Comparison of ENCODE assay signal across 20 cellular contexts in genomic region chr9:117249799-117250198, GRCh38.
"Had no signal": no experiment of that assay in that cellular context is flagged by ENCODE, and none has a peak within 500 bp of the region (broad histone marks: within the 10 kb centered on the region; RNA-seq: fewer than 3 reads in every experiment).

No MANE protein-coding gene starts in this region.

- H3K27ac Mint-ChIP-seq: dendritic cell treated with granulocyte-macrophage colony-stimulating factor and Interleukin-4, amounts not matched to agents 40 ng/mL and 50 ng/mL, for 4 days; naive B cell; nephron; type B pancreatic cell had no signal

- H3K27me3 Mint-ChIP-seq: dendritic cell treated with granulocyte-macrophage colony-stimulating factor and Interleukin-4, amounts not matched to agents 40 ng/mL and 50 ng/mL, for 4 days had no signal

- H3K4me1 ChIP-seq: esophagus squamous epithelium, gastroesophageal sphincter, psoas muscle, sigmoid colon, suprapubic skin, thyroid gland had no signal

- H3K9me3 Mint-ChIP-seq: dendritic cell treated with granulocyte-macrophage colony-stimulating factor and Interleukin-4, amounts not matched to agents 40 ng/mL and 50 ng/mL, for 4 days; nephron; type B pancreatic cell had no signal

- ATAC-seq: gastroesophageal sphincter, left colon, left ventricle myocardium superior, psoas muscle had no signal

- H3K27ac ChIP-seq: esophagus squamous epithelium, gastroesophageal sphincter, psoas muscle, sigmoid colon, skin epidermis, suprapubic skin, thyroid gland had no signal

- H3K4me1 Mint-ChIP-seq: naive B cell had no signal

- H3K4me3 Mint-ChIP-seq: dendritic cell treated with granulocyte-macrophage colony-stimulating factor and Interleukin-4, amounts not matched to agents 40 ng/mL and 50 ng/mL, for 4 days; naive B cell; nephron; type B pancreatic cell had no signal

- H3K9me3 ChIP-seq: esophagus squamous epithelium, gastroesophageal sphincter, psoas muscle, sigmoid colon, suprapubic skin, thyroid gland had no signal

- H3K4me3 ChIP-seq: esophagus squamous epithelium, gastroesophageal sphincter, lung, psoas muscle, sigmoid colon, skin epidermis, suprapubic skin, thyroid gland had no signal

- H3K36me3 ChIP-seq: esophagus squamous epithelium, gastroesophageal sphincter, sigmoid colon, suprapubic skin, thyroid gland had no signal

- H3K36me3 Mint-ChIP-seq: naive B cell, type B pancreatic cell had no signal

- H3K27me3 ChIP-seq: esophagus squamous epithelium, gastroesophageal sphincter, sigmoid colon, suprapubic skin, thyroid gland had no signal

- DNase-seq: esophagus squamous epithelium; foreskin fibroblast; glutamatergic neuron; left colon; left ventricle myocardium superior; mesenchymal stem cell; midbrain; naive B cell; psoas muscle; sigmoid colon; stimulated activated CD4-positive, alpha-beta T cell treated with anti-CD3 and anti-CD28 coated beads, Interleukin-12 subunit alpha, Interleukin-12 subunit beta, amount 100 ng/mL, for 4 hours; stimulated activated naive CD4-positive, alpha-beta T cell treated with Interleukin-2 at 50 U/mL for 16 hours; thyroid gland had no signal
